In genomic region chr18:43665239-43665788, GRCh38 we compare ENCODE assay signal across 13 cellular contexts.
DNase-seq lines count a peak whose midpoint lies in the region; ATAC-seq, FAIRE-seq and TF ChIP-seq lines count a peak whose summit lies in the region.
"Had no signal": no experiment of that assay in that cellular context is flagged by ENCODE, and none has a peak within 500 bp of the region (broad histone marks: within the 10 kb centered on the region; RNA-seq: fewer than 3 reads in every experiment).

No MANE protein-coding gene starts in this region.

- DNase-seq in A172 (ENCODE audit: low spot score): peak; percentile 29
- DNase-seq in HS-27A (ENCODE audit: low read depth): peak; percentile 42
- DNase-seq in astrocyte of the hippocampus (ENCODE audit: low read depth, low spot score): peak; percentile 86
- DNase-seq in keratinocyte (ENCODE audit: low read depth, low spot score): peak; percentile 23
- DNase-seq in HK-2 (ENCODE audit: unreplicated experiment): no peak
- no peak for DNase-seq in stomach
- DNase-seq in activated CD8-positive, alpha-beta memory T cell treated with anti-CD3 and anti-CD28 coated beads, Interleukin-2, amount 50 U/mL, for 48 hours: no peak
- DNase-seq: NCI-H1417, SHP77 treated with DMSO at 0.1 percent for 48 hours, small intestine, transverse colon had no signal

- no peaks in the 10 kb centered on the region for H3K79me2 ChIP-seq in keratinocyte (ENCODE audit: control insufficient read depth, insufficient read depth, low read length)

- H3K9me1 ChIP-seq in keratinocyte (ENCODE audit: control insufficient read depth, extremely low read depth, insufficient read depth, low read length): no peaks in the 10 kb centered on the region

- TF ChIP-seq POLR2A in stomach (IDR thresholded peaks at IDR 0.05): no peak

- H3K9me3 ChIP-seq in keratinocyte (ENCODE audit: control insufficient read depth, low read depth, low read length): no peaks in the 10 kb centered on the region
- no peaks in the 10 kb centered on the region for H3K9me3 ChIP-seq in stomach
- H3K9me3 ChIP-seq: transverse colon had no signal

- H3K4me3 ChIP-seq in keratinocyte (ENCODE audit: control insufficient read depth in 2 of 3, extremely low read depth in 1 of 3, insufficient read depth in 2 of 3, low read depth in 1 of 3, low read length in 3 of 3) (no peak overlapping the region), stomach (no peak overlapping the region)
- H3K4me3 ChIP-seq: transverse colon had no signal

- H3K4me2 ChIP-seq in keratinocyte (ENCODE audit: control insufficient read depth, extremely low read depth, insufficient read depth, low read depth, low read length): no peak overlapping the region

- no peak overlapping the region for H3K27ac ChIP-seq in keratinocyte (ENCODE audit: control insufficient read depth, insufficient read depth, low read length)
- H3K27ac ChIP-seq in stomach: no peak overlapping the region
- H3K27ac ChIP-seq: transverse colon had no signal

- peak overlapping the region; percentile 51 for H2AFZ ChIP-seq in keratinocyte (ENCODE audit: control insufficient read depth, low read length)

- no peak for TF ChIP-seq EP300 in stomach (IDR thresholded peaks at IDR 0.05)

- dilution Hi-C loops in keratinocyte (cut with MboI; ENCODE audit: extremely low pct_ligation_motif_present, low sequenced_read_pairs): no loop called here

- intact Hi-C loops in stomach (cut with DNase I; ENCODE audit: low total_unique reads): no loop called here

- WGBS in stomach, 5 donors: 57 to 79% (median 64%) methylated on average over 3 of the region's 3 CpGs

- H3K36me3 ChIP-seq in keratinocyte (ENCODE audit: control insufficient read depth in 2 of 2, extremely low read depth in 1 of 2, insufficient read depth in 2 of 2, low read length in 2 of 2) (no peaks in the 10 kb centered on the region), stomach (no peaks in the 10 kb centered on the region)
- H3K36me3 ChIP-seq: transverse colon had no signal

- peaks cover 11% of the 10 kb centered on the region for H3K4me1 ChIP-seq in keratinocyte (ENCODE audit: control insufficient read depth, extremely low read depth, insufficient read depth, low read length)
- H3K4me1 ChIP-seq in stomach: no peaks in the 10 kb centered on the region
- H3K4me1 ChIP-seq: transverse colon had no signal

- H3K9ac ChIP-seq in keratinocyte (ENCODE audit: control insufficient read depth, extremely low read depth, insufficient read depth, low read length): no peak overlapping the region

- H4K20me1 ChIP-seq in keratinocyte (ENCODE audit: control insufficient read depth, extremely low read depth, insufficient read depth, low read length): no peaks in the 10 kb centered on the region

- FAIRE-seq in keratinocyte (lab: Jason Lieb, UNC): peak; percentile 5
- FAIRE-seq: A204.1, small intestine had no signal

- no peaks in the 10 kb centered on the region for H3K27me3 ChIP-seq in keratinocyte (ENCODE audit: control insufficient read depth, extremely low read depth, insufficient read depth, low read length)
- no peaks in the 10 kb centered on the region for H3K27me3 ChIP-seq in stomach
- H3K27me3 ChIP-seq: transverse colon had no signal

- ATAC-seq in GM18861 (IDR thresholded peaks at IDR 0.05; ENCODE audit: unreplicated experiment): no peak

- TF ChIP-seq CTCF in keratinocyte (optimal IDR thresholded peaks at IDR 0.05 in 1 of 3, IDR thresholded peaks at IDR 0.05 in 1 of 3, conservative IDR thresholded peaks at IDR 0.05 in 1 of 3; ENCODE audit: extremely low read depth in 1 of 3, insufficient read depth in 2 of 3, low read length in 3 of 3): no peak
- TF ChIP-seq CTCF in stomach (IDR thresholded peaks at IDR 0.05): no peak

Comparison
In these comparisons a context has a peak if more than half of its experiments do, and no peak if none do; other contexts are left out.
1. DNase-seq: peak in A172 (single experiment), HS-27A (single experiment), astrocyte of the hippocampus (single experiment) and keratinocyte (single experiment); none in HK-2 (single experiment), stomach (single experiment) and activated CD8-positive, alpha-beta memory T cell treated with anti-CD3 and anti-CD28 coated beads, Interleukin-2, amount 50 U/mL, for 48 hours (single experiment).